ENCODE assay signal across 8 cellular contexts in genomic region chr1:215141460-215141859, GRCh38. TPM values are rescaled to one million over a fixed set of nuclear protein-coding genes. Genes with fewer than 3 reads are reported as not detected.
"Had no signal": no experiment of that assay in that cellular context is flagged by ENCODE, and none has a peak within 500 bp of the region (broad histone marks: within the 10 kb centered on the region; RNA-seq: fewer than 3 reads in every experiment).

No MANE protein-coding gene starts in this region.

- H3K27ac ChIP-seq: HL-60, KMS-11 had no signal

- FAIRE-seq: HTR-8/SVneo had no signal

- DNase-seq: IMR-90, KBM-7, KG1 had no signal

- H3K9ac ChIP-seq: KMS-11 had no signal

- H3K4me2 ChIP-seq: KMS-11 had no signal

RNA-seq across cellular contexts. Expression of gene KCNK2, which starts 58.9 kb away (rescaled TPM):
- total RNA-seq: HT-29 had no signal
- polyA plus RNA-seq: IgD-negative memory B cell had no signal
